ENCODE assay signal across 9 cellular contexts in genomic region chr11:40292636-40293585, GRCh38.
DNase-seq lines count a peak whose midpoint lies in the region; ATAC-seq, FAIRE-seq and TF ChIP-seq lines count a peak whose summit lies in the region.
"Had no signal": no experiment of that assay in that cellular context is flagged by ENCODE, and none has a peak within 500 bp of the region (broad histone marks: within the 10 kb centered on the region; RNA-seq: fewer than 3 reads in every experiment).

No MANE protein-coding gene starts in this region.

- H3K36me3 ChIP-seq in cardiac muscle cell (no peaks in the 10 kb centered on the region), endocrine pancreas (ENCODE audit: control insufficient read depth, insufficient read depth, low read length) (no peaks in the 10 kb centered on the region)

- H3K9me3 ChIP-seq in cardiac muscle cell (ENCODE audit: low read depth) (no peaks in the 10 kb centered on the region), endocrine pancreas (ENCODE audit: control insufficient read depth, low read length) (no peaks in the 10 kb centered on the region)

- no peak for ATAC-seq in Right ventricle myocardium inferior

- FAIRE-seq in urothelium cell line (lab: Jason Lieb, UNC), result no peak

- peak overlapping the region; percentile 48 for H3K4me3 ChIP-seq in cardiac muscle cell
- H3K4me3 ChIP-seq in endocrine pancreas (ENCODE audit: control insufficient read depth, insufficient read depth, low read length), result peak overlapping the region; percentile 57

- peaks cover 3% of the 10 kb centered on the region for H3K4me1 ChIP-seq in cardiac muscle cell (ENCODE audit: low read depth)
- no peaks in the 10 kb centered on the region for H3K4me1 ChIP-seq in endocrine pancreas (ENCODE audit: control insufficient read depth, insufficient read depth, low read length)

- H3K9ac ChIP-seq in endocrine pancreas (ENCODE audit: control insufficient read depth, insufficient read depth, low read length), result peak overlapping the region; percentile 61

- no peak overlapping the region for H3K27ac ChIP-seq in cardiac muscle cell

- intact Hi-C loops in Right ventricle myocardium inferior (cut with DNase I), result no loop called here

- TF ChIP-seq CTCF in cardiac muscle cell (IDR thresholded peaks at IDR 0.05; ENCODE audit: low read depth, low read length), result no peak

- DNase-seq in cardiac muscle cell (ENCODE audit: low read depth in 1 of 2, low spot score in 1 of 2), result peak in 1 of 2 donors; percentile 24
- no peak for DNase-seq in Right ventricle myocardium inferior (ENCODE audit: missing footprints)
- peak; percentile 52 for DNase-seq in midbrain (lab: John Stamatoyannopoulos, UW)
- DNase-seq in urothelium cell line (ENCODE audit: low spot score), result peak; percentile 31
- no peak for DNase-seq in stimulated activated CD4-positive, alpha-beta T cell treated with anti-CD3 and anti-CD28 coated beads, Interleukin-2, amount 100 ng/mL, for 48 hours
- DNase-seq in NCI-H446 (lab: John Stamatoyannopoulos, UW), result no peak
- no peak for DNase-seq in NCI-H2196 (lab: John Stamatoyannopoulos, UW; ENCODE audit: unreplicated experiment)
- DNase-seq: DND-41 had no signal

- H3K27me3 ChIP-seq in cardiac muscle cell (peaks cover 28% of the 10 kb centered on the region), endocrine pancreas (ENCODE audit: control insufficient read depth, insufficient read depth, low read length) (peaks cover 2% of the 10 kb centered on the region)

Comparison
In these comparisons a context has a peak if more than half of its experiments do, and no peak if none do; other contexts are left out.
1. DNase-seq: peak in midbrain (single experiment) and urothelium cell line (single experiment); none in Right ventricle myocardium inferior (single experiment), stimulated activated CD4-positive, alpha-beta T cell treated with anti-CD3 and anti-CD28 coated beads, Interleukin-2, amount 100 ng/mL, for 48 hours (0 of 2), NCI-H446 (0 of 2) and NCI-H2196 (single experiment).